ENCODE assay signal across 8 cellular contexts in genomic region chr21:26965567-26966359, GRCh38. TPM values are rescaled to one million over a fixed set of nuclear protein-coding genes. Genes with fewer than 3 reads are reported as not detected.
DNase-seq lines count a peak whose midpoint lies in the region; ATAC-seq and TF ChIP-seq lines count a peak whose summit lies in the region.

No MANE protein-coding gene starts in this region.

- H3K4me3 ChIP-seq in psoas muscle = peak overlapping the region; percentile 74

- no peaks in the 10 kb centered on the region for H3K9me3 ChIP-seq in psoas muscle

- intact Hi-C loops in left ventricle myocardium superior (cut with micrococcal nuclease) = no loop called here
- intact Hi-C loops in psoas muscle (cut with DNase I) = loop anchor here in 1 of 2 donors (10.0 kb wide), 1 partner anchor 599 kb away; no protein-coding TSS in a partner anchor

- 1 to 2% (median 1%) methylated on average over 65 to 90 of the region's 90 CpGs for WGBS in psoas muscle, 3 donors

- peak overlapping the region; percentile 64 for H3K27ac ChIP-seq in psoas muscle

- ATAC-seq in SK-N-SH treated with all-trans-retinoic acid at 6 μM for 48 hours (peak; percentile 53), left ventricle myocardium superior (peak; percentile 62), psoas muscle (peak; percentile 48 to 56 (median 52)), HG03342 (IDR thresholded peaks at IDR 0.05; ENCODE audit: unreplicated experiment) (no peak), HG03025 (IDR thresholded peaks at IDR 0.05; ENCODE audit: low FRiP score, unreplicated experiment) (no peak), HG03432 (IDR thresholded peaks at IDR 0.05; ENCODE audit: unreplicated experiment) (no peak), GM21528 (IDR thresholded peaks at IDR 0.05; ENCODE audit: low FRiP score, unreplicated experiment) (no peak)

- H3K36me3 ChIP-seq in psoas muscle (ENCODE audit: insufficient read depth in 1 of 2, low read depth in 1 of 2) = no peaks in the 10 kb centered on the region

- TF ChIP-seq CTCF in GM10248 (IDR thresholded peaks at IDR 0.05; ENCODE audit: control extremely low read depth, extremely low read depth, low read depth, missing control alignments) (no peak), psoas muscle (IDR thresholded peaks at IDR 0.05) (peak; percentile 40)

- CTCF ChIA-PET in GM10248 (lab: Yijun Ruan, JAX) = no interaction called here

- POLR2A ChIA-PET in GM10248 (lab: Yijun Ruan, JAX) = no interaction called here

- peaks cover 0 to 49% (median 5%) of the 10 kb centered on the region in 3 donors for H3K27me3 ChIP-seq in psoas muscle (ENCODE audit: insufficient read depth in 3 of 3, low read length in 2 of 3)

- peak; percentile 11 for DNase-seq in GM10248 (ENCODE audit: extremely low spot score)
- peak; percentile 75 for DNase-seq in left ventricle myocardium superior
- peak; percentile 62 to 79 for DNase-seq in psoas muscle

- H3K4me1 ChIP-seq in psoas muscle = no peaks in the 10 kb centered on the region

TF ChIP-seq in SK-N-SH treated with all-trans-retinoic acid at 6 μM for 48 hours, 23 proteins besides CTCF, POLR2A, EP300 and RAD21:
- TF ChIP-seq ZFP3 (CRISPR knock-in tag; IDR thresholded peaks at IDR 0.05) (no peak), SNAI2 (CRISPR knock-in tag; IDR thresholded peaks at IDR 0.05) (peak; percentile 52; the same call in 1 of the 2 replicates), ISL1 (CRISPR knock-in tag; IDR thresholded peaks at IDR 0.05) (no peak), GLIS3 (CRISPR knock-in tag; IDR thresholded peaks at IDR 0.05) (no peak)
TF ChIP-seq in SK-N-SH treated with all-trans-retinoic acid at 6 μM for 48 hours: peak in this region for 1.

RNA-seq across cellular contexts. Expression of gene ADAMTS5, which starts 1.1 kb away (rescaled TPM):
- total RNA-seq in left ventricle myocardium superior (3.0 TPM), psoas muscle (1 to 10 TPM; 2.5 to 4.3 (median 2.9) TPM)
- 1 to 10 TPM in 2 of 3 donors, under 1 TPM in 1; 0.60 to 1.8 (median 1.0) TPM for polyA plus RNA-seq in psoas muscle

Comparison
In these comparisons a context has a peak if more than half of its experiments do, and no peak if none do; other contexts are left out.
1. DNase-seq: peak in every context shown above with its lines; median percentile 75 in left ventricle myocardium superior; 70 in psoas muscle; 11 in GM10248.
2. ATAC-seq: peak in SK-N-SH treated with all-trans-retinoic acid at 6 μM for 48 hours (single experiment), left ventricle myocardium superior (single experiment) and psoas muscle (4 of 4); none in HG03342 (single experiment), HG03025 (single experiment), HG03432 (single experiment) and GM21528 (single experiment).